Comparison of ENCODE assay signal across 23 cellular contexts in the genomic region with DNA sequence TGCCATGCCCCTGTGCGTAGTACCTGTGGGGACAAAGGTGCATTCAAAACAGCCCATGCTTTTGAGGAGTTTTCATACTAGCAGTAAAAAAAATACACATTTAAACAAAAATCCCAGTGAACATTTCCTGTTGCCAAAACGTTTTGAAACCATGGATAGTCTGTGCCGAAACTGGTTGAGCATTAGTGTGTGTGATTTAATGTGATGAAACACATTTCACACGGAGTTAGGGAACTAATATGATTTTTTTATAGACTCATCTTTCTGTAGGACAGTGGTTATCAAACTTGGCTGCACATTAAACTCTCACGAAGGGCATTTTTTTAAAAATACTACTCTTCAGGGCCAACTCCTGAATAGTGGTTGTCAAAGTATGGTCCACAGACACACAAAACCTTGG.
"Had no signal": no experiment of that assay in that cellular context is flagged by ENCODE, and none has a peak within 500 bp of the region (broad histone marks: within the 10 kb centered on the region; RNA-seq: fewer than 3 reads in every experiment).

No MANE protein-coding gene starts in this region.

- DNase-seq: cerebellar nuclear complex; endodermal cell; head of caudate nucleus; kidney; left cardiac atrium; left ventricle myocardium superior; mucosa of descending colon; occipital lobe; right cardiac atrium; stimulated activated CD4-positive, alpha-beta T cell treated with anti-CD3 and anti-CD28 coated beads, Interleukin-15, amount 100 ng/mL, for 24 hours; stimulated activated CD4-positive, alpha-beta T cell treated with anti-CD3 and anti-CD28 coated beads, Interleukin-1b, Interleukin-23, amount 100 ng/mL, for 48 hours; stimulated activated CD4-positive, alpha-beta T cell treated with anti-CD3 and anti-CD28 coated beads, Interleukin-4, amount 100 ng/mL, for 24 hours; stomach; substantia nigra had no signal

- H3K36me3 ChIP-seq: cardiac muscle cell, pancreas, stomach had no signal

- ATAC-seq: mucosa of descending colon; right cardiac atrium; stimulated activated memory B cell treated with anti-CD40 and anti-IgM and Interleukin-4, amounts not matched to agents 10 μg/mL and 1 μg/mL and 100 μg/mL, for 72 hours had no signal

- H3K27ac Mint-ChIP-seq: dendritic cell treated with granulocyte-macrophage colony-stimulating factor and Interleukin-4, amounts not matched to agents 40 ng/mL and 50 ng/mL, for 4 days; endodermal cell; progenitor cell of endocrine pancreas; stimulated activated memory B cell treated with anti-CD40 and anti-IgM and Interleukin-4, amounts not matched to agents 10 μg/mL and 1 μg/mL and 100 μg/mL, for 72 hours; type B pancreatic cell had no signal

- H3K27me3 ChIP-seq: cardiac muscle cell, hepatocyte, stomach had no signal

- H3K27ac ChIP-seq: cardiac muscle cell, foreskin keratinocyte, hepatocyte had no signal

- H3K4me3 Mint-ChIP-seq: dendritic cell treated with granulocyte-macrophage colony-stimulating factor and Interleukin-4, amounts not matched to agents 40 ng/mL and 50 ng/mL, for 4 days; endodermal cell; stimulated activated memory B cell treated with anti-CD40 and anti-IgM and Interleukin-4, amounts not matched to agents 10 μg/mL and 1 μg/mL and 100 μg/mL, for 72 hours; type B pancreatic cell had no signal

- H3K79me2 ChIP-seq: hepatocyte had no signal

- H3K4me2 ChIP-seq: hepatocyte had no signal

- H3K36me3 Mint-ChIP-seq: stimulated activated memory B cell treated with anti-CD40 and anti-IgM and Interleukin-4, amounts not matched to agents 10 μg/mL and 1 μg/mL and 100 μg/mL, for 72 hours; type B pancreatic cell had no signal

- H3K9me3 Mint-ChIP-seq: dendritic cell treated with granulocyte-macrophage colony-stimulating factor and Interleukin-4, amounts not matched to agents 40 ng/mL and 50 ng/mL, for 4 days; endodermal cell; nephron; stimulated activated memory B cell treated with anti-CD40 and anti-IgM and Interleukin-4, amounts not matched to agents 10 μg/mL and 1 μg/mL and 100 μg/mL, for 72 hours; type B pancreatic cell had no signal

- H2AFZ ChIP-seq: hepatocyte had no signal

- H3K4me3 ChIP-seq: cardiac muscle cell, hepatocyte, mucosa of descending colon, pancreas, stomach had no signal

- H3K9me3 ChIP-seq: mucosa of descending colon, pancreas, stomach had no signal

- H3K4me1 ChIP-seq: pancreas, stomach had no signal

- H3K27me3 Mint-ChIP-seq: stimulated activated memory B cell treated with anti-CD40 and anti-IgM and Interleukin-4, amounts not matched to agents 10 μg/mL and 1 μg/mL and 100 μg/mL, for 72 hours had no signal
